Comparison of ENCODE assay signal across 1 cellular context in genomic region chr1:41573803-41574713, GRCh38.
TF ChIP-seq lines count a peak whose summit lies in the region.

No MANE protein-coding gene starts in this region.

TF ChIP-seq in K562, 482 proteins besides CTCF, POLR2A, EP300 and RAD21 (continued from another document and continues in another):
- TF ChIP-seq ETS1 (conservative IDR thresholded peaks at IDR 0.05; ENCODE audit: control insufficient read depth, low read depth, low read length) (no peak), ZNF263 (CRISPR knock-in tag; IDR thresholded peaks at IDR 0.05; ENCODE audit: borderline replicate concordance) (no peak), GABPB1 (CRISPR knock-in tag; IDR thresholded peaks at IDR 0.05) (no peak), TSC22D4 (tag; IDR thresholded peaks at IDR 0.05) (no peak), TOE1 (IDR thresholded peaks at IDR 0.05; ENCODE audit: borderline replicate concordance) (no peak), TOE1 (CRISPR knock-in tag; IDR thresholded peaks at IDR 0.05; ENCODE audit: borderline replicate concordance, low read depth) (no peak), NR1H2 (CRISPR knock-in tag; IDR thresholded peaks at IDR 0.05) (no peak), KLF1 (tag; IDR thresholded peaks at IDR 0.05) (no peak), ZNF77 (CRISPR knock-in tag; IDR thresholded peaks at IDR 0.05) (no peak), MYNN (IDR thresholded peaks at IDR 0.05) (0 out of 2 replicates have a peak, but pooled peaks have one; percentile 33), MYNN (CRISPR knock-in tag; IDR thresholded peaks at IDR 0.05) (no peak), ZNF79 (CRISPR knock-in tag; IDR thresholded peaks at IDR 0.05; ENCODE audit: low read depth) (no peak), ZNF589 (CRISPR knock-in tag; IDR thresholded peaks at IDR 0.05; ENCODE audit: low read depth) (no peak), MAZ (CRISPR knock-in tag; conservative IDR thresholded peaks at IDR 0.05 in 1 of 2, IDR thresholded peaks at IDR 0.05 in 1 of 2) (peak in 1 of 2 experiments; percentile 53; a peak in 1 of 4 replicates), ZBTB33 (CRISPR knock-in tag; IDR thresholded peaks at IDR 0.05) (no peak), ETS2 (tag; IDR thresholded peaks at IDR 0.05; ENCODE audit: borderline replicate concordance, poor library complexity, severe bottlenecking) (no peak), FIP1L1 (IDR thresholded peaks at IDR 0.05; ENCODE audit: low read depth, low read length, poor library complexity, severe bottlenecking) (no peak), CHD1 (IDR thresholded peaks at IDR 0.05; ENCODE audit: low read length) (no peak), ZNF277 (CRISPR knock-in tag; IDR thresholded peaks at IDR 0.05; ENCODE audit: borderline replicate concordance) (no peak), ZBTB17 (CRISPR knock-in tag; IDR thresholded peaks at IDR 0.05) (no peak), SMC3 (conservative IDR thresholded peaks at IDR 0.05; ENCODE audit: insufficient read depth, low read depth, low read length) (peak; percentile 87), RAD51 (IDR thresholded peaks at IDR 0.05; ENCODE audit: borderline replicate concordance, low read depth) (no peak), HDGF (IDR thresholded peaks at IDR 0.05) (no peak), ELF2 (CRISPR knock-in tag; IDR thresholded peaks at IDR 0.05) (no peak), YBX1 (IDR thresholded peaks at IDR 0.05) (no peak), ZNF780A (CRISPR knock-in tag; IDR thresholded peaks at IDR 0.05) (no peak), HNRNPK (IDR thresholded peaks at IDR 0.05; ENCODE audit: low read depth, low read length, poor library complexity, severe bottlenecking) (no peak), MTA2 (IDR thresholded peaks at IDR 0.05; ENCODE audit: low read depth) (no peak), ZNF41 (CRISPR knock-in tag; conservative IDR thresholded peaks at IDR 0.05) (no peak), TCF3 (CRISPR knock-in tag; IDR thresholded peaks at IDR 0.05) (no peak), TFAM (CRISPR knock-in tag; conservative IDR thresholded peaks at IDR 0.05) (no peak), ZNF592 (IDR thresholded peaks at IDR 0.05) (no peak), SAFB (IDR thresholded peaks at IDR 0.05; ENCODE audit: borderline replicate concordance, low read depth, low read length) (no peak), NFIX (CRISPR knock-in tag; IDR thresholded peaks at IDR 0.05; ENCODE audit: low read depth) (no peak), C11orf30 (IDR thresholded peaks at IDR 0.05; ENCODE audit: low read depth) (no peak), MED1 (CRISPR knock-in tag; IDR thresholded peaks at IDR 0.05; ENCODE audit: borderline replicate concordance) (no peak), RB1 (IDR thresholded peaks at IDR 0.05; ENCODE audit: low read depth) (peak; percentile 38; the same call in 1 of the 2 replicates), BMI1 (IDR thresholded peaks at IDR 0.05; ENCODE audit: low read length) (no peak), THAP12 (CRISPR knock-in tag; IDR thresholded peaks at IDR 0.05) (no peak), IFI16 (CRISPR knock-in tag; IDR thresholded peaks at IDR 0.05) (no peak), ZNF175 (CRISPR knock-in tag; IDR thresholded peaks at IDR 0.05; ENCODE audit: low read depth) (no peak), BACH1 (tag; IDR thresholded peaks at IDR 0.05) (no peak)
- TF ChIP-seq, protein P1, sequence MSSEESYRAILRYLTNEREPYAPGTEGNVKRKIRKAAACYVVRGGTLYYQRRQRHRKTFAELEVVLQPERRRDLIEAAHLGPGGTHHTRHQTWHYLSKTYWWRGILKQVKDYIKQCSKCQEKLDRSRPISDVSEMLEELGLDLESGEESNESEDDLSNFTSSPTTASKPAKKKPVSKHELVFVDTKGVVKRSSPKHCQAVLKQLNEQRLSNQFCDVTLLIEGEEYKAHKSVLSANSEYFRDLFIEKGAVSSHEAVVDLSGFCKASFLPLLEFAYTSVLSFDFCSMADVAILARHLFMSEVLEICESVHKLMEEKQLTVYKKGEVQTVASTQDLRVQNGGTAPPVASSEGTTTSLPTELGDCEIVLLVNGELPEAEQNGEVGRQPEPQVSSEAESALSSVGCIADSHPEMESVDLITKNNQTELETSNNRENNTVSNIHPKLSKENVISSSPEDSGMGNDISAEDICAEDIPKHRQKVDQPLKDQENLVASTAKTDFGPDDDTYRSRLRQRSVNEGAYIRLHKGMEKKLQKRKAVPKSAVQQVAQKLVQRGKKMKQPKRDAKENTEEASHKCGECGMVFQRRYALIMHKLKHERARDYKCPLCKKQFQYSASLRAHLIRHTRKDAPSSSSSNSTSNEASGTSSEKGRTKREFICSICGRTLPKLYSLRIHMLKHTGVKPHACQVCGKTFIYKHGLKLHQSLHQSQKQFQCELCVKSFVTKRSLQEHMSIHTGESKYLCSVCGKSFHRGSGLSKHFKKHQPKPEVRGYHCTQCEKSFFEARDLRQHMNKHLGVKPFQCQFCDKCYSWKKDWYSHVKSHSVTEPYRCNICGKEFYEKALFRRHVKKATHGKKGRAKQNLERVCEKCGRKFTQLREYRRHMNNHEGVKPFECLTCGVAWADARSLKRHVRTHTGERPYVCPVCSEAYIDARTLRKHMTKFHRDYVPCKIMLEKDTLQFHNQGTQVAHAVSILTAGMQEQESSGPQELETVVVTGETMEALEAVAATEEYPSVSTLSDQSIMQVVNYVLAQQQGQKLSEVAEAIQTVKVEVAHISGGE (CRISPR knock-in tag; IDR thresholded peaks at IDR 0.05): no peak
- TF ChIP-seq, protein P2, sequence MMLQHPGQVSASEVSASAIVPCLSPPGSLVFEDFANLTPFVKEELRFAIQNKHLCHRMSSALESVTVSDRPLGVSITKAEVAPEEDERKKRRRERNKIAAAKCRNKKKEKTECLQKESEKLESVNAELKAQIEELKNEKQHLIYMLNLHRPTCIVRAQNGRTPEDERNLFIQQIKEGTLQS (IDR thresholded peaks at IDR 0.05): no peak
- TF ChIP-seq, protein P2 (CRISPR knock-in tag; conservative IDR thresholded peaks at IDR 0.05): no peak
- TF ChIP-seq, protein P3, sequence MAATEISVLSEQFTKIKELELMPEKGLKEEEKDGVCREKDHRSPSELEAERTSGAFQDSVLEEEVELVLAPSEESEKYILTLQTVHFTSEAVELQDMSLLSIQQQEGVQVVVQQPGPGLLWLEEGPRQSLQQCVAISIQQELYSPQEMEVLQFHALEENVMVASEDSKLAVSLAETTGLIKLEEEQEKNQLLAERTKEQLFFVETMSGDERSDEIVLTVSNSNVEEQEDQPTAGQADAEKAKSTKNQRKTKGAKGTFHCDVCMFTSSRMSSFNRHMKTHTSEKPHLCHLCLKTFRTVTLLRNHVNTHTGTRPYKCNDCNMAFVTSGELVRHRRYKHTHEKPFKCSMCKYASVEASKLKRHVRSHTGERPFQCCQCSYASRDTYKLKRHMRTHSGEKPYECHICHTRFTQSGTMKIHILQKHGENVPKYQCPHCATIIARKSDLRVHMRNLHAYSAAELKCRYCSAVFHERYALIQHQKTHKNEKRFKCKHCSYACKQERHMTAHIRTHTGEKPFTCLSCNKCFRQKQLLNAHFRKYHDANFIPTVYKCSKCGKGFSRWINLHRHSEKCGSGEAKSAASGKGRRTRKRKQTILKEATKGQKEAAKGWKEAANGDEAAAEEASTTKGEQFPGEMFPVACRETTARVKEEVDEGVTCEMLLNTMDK (IDR thresholded peaks at IDR 0.05; ENCODE audit: borderline replicate concordance, insufficient read depth, low read depth, low read length, poor library complexity, severe bottlenecking): no peak
- TF ChIP-seq, protein P4, sequence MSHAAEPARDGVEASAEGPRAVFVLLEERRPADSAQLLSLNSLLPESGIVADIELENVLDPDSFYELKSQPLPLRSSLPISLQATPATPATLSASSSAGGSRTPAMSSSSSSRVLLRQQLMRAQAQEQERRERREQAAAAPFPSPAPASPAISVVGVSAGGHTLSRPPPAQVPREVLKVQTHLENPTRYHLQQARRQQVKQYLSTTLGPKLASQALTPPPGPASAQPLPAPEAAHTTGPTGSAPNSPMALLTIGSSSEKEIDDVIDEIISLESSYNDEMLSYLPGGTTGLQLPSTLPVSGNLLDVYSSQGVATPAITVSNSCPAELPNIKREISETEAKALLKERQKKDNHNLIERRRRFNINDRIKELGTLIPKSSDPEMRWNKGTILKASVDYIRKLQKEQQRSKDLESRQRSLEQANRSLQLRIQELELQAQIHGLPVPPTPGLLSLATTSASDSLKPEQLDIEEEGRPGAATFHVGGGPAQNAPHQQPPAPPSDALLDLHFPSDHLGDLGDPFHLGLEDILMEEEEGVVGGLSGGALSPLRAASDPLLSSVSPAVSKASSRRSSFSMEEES (CRISPR knock-in tag; IDR thresholded peaks at IDR 0.05): no peak
- TF ChIP-seq, protein P5, sequence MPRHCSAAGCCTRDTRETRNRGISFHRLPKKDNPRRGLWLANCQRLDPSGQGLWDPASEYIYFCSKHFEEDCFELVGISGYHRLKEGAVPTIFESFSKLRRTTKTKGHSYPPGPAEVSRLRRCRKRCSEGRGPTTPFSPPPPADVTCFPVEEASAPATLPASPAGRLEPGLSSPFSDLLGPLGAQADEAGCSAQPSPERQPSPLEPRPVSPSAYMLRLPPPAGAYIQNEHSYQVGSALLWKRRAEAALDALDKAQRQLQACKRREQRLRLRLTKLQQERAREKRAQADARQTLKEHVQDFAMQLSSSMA (CRISPR knock-in tag; IDR thresholded peaks at IDR 0.05): no peak
